ENCODE assay signal across 8 cellular contexts in the genomic region with DNA sequence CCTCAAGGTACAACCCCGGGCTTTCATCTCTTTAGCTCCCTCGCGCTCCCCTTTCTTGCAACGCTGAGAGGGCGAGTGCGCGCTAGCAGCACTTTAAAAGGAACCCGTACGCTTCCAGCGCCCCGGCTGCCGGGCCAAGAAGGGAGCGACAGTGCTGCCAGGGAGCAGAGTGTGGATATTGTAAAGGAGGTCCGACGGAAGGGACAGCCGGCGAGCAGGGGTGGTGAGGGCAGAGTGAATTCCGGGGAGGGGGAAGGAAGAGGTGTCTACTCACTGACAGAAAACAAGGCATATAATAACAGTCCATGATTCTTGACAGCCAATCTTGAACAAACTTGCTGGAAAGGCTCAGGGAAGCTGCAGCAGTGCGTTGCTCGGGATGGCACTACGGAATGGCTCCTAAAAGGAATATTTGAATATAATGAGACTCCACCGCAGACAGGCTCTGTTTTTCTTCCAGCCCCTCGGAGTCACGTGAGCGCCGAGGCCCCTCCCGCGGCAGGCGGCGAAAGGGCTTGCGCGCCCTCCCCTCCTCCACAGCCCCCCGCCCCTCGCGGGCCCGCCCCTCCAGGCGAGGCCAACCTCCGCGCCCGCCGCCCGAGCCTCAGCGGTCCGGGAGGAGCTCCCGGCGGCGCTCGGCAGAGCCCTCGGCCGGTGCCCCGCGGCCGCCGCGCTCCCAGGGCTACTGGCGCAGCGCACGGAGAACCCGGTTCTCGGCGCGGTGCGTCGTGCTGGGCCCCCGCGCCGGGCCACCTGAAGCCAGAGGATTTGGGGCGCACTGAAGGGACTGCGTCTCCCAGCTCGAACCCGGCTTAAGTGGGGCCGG. TPM values are rescaled to one million over a fixed set of nuclear protein-coding genes. Genes with fewer than 3 reads are reported as not detected.
A peak's percentile ranks its signal among the peaks of the same experiment; 100 is the strongest.
DNase-seq lines count a peak whose midpoint lies in the region; ATAC-seq, FAIRE-seq and TF ChIP-seq lines count a peak whose summit lies in the region.

No MANE protein-coding gene starts in this region.

- no peaks in the 10 kb centered on the region for H3K79me2 ChIP-seq in OCI-LY7 (ENCODE audit: insufficient read depth, low read depth, low read length)

- CTCF ChIA-PET in A673 (lab: Charles Lee) (no interaction called here), OCI-LY7 (lab: Charles Lee; ENCODE audit: unreplicated experiment) (interaction anchor here (0.7 kb wide), 1 partner anchor 185 kb away, joined by 4 read pairs; no protein-coding TSS in a partner anchor)

- H3K4me3 ChIP-seq in A673 (ENCODE audit: low read depth, low read length, poor library complexity, severe bottlenecking) (peak overlapping the region; percentile 44), GM12864 (ENCODE audit: low read depth, low read length) (peak overlapping the region; percentile 48), bronchial epithelial cell (ENCODE audit: low read depth, low read length) (peak overlapping the region; percentile 55), iPS-20b (ENCODE audit: low read length) (peak overlapping the region; percentile 94), retinal pigment epithelial cell (ENCODE audit: low read length) (peak overlapping the region; percentile 99), OCI-LY7 (ENCODE audit: low read depth, low read length, poor library complexity, severe bottlenecking) (no peak overlapping the region)

- H3K4me1 ChIP-seq in A673 (ENCODE audit: insufficient read depth, low read length, poor library complexity, severe bottlenecking) (peaks cover 9% of the 10 kb centered on the region), iPS-20b (ENCODE audit: insufficient read depth, low read length) (peaks cover 20% of the 10 kb centered on the region; the same call in 1 of the 2 replicates), OCI-LY7 (ENCODE audit: insufficient read depth, low read length, poor library complexity, severe bottlenecking) (no peaks in the 10 kb centered on the region)

- no peak for ATAC-seq in HG02870 (IDR thresholded peaks at IDR 0.05; ENCODE audit: unreplicated experiment)

- no peaks in the 10 kb centered on the region for H3K36me3 ChIP-seq in A673 (ENCODE audit: insufficient read depth, low read length, poor library complexity, severe bottlenecking)
- no peaks in the 10 kb centered on the region for H3K36me3 ChIP-seq in bronchial epithelial cell (ENCODE audit: control insufficient read depth, insufficient read depth, low read length)
- H3K36me3 ChIP-seq in iPS-20b (ENCODE audit: insufficient read depth, low read depth, low read length): peaks cover 19% of the 10 kb centered on the region; the same call in 1 of the 2 replicates
- no peaks in the 10 kb centered on the region for H3K36me3 ChIP-seq in OCI-LY7 (ENCODE audit: insufficient read depth, low read length)

- no peak for FAIRE-seq in bronchial epithelial cell (lab: Jason Lieb, UNC)

- DNase-seq in A673 (ENCODE audit: low spot score) (peak; percentile 67), GM12864 (ENCODE audit: low read depth) (no peak), NCI-H526 treated with DMSO at 0.1 percent for 48 hours (lab: John Stamatoyannopoulos, UW) (peak; percentile 59), bronchial epithelial cell (ENCODE audit: low read depth) (peak; percentile 52), retinal pigment epithelial cell (ENCODE audit: low read depth) (no peak), OCI-LY7 (ENCODE audit: low spot score) (no peak)

- BruUV-seq in A673 (replicated peaks; lab: Mats Ljungman, UMichigan) (no TSS peak), OCI-LY7 (replicated peaks; lab: Mats Ljungman, UMichigan) (no TSS peak)

- intact Hi-C loops in A673 (cut with micrococcal nuclease; ENCODE audit: unreplicated experiment) (loop anchor here (5.0 kb wide), 1 partner anchor 224 kb away; no protein-coding TSS in a partner anchor), OCI-LY7 (cut with micrococcal nuclease; ENCODE audit: unreplicated experiment) (no loop called here)

- no peaks in the 10 kb centered on the region for H3K9me3 ChIP-seq in A673 (ENCODE audit: low read depth, low read length, poor library complexity, severe bottlenecking)
- no peaks in the 10 kb centered on the region for H3K9me3 ChIP-seq in iPS-20b (ENCODE audit: insufficient read depth, low read depth, low read length)
- H3K9me3 ChIP-seq in OCI-LY7 (ENCODE audit: low read length): no peaks in the 10 kb centered on the region

- no peaks in the 10 kb centered on the region for H4K20me1 ChIP-seq in OCI-LY7 (ENCODE audit: insufficient read depth, low read length)

- no peak for TF ChIP-seq CTCF in A673 (conservative IDR thresholded peaks at IDR 0.05; ENCODE audit: low read depth, low read length)
- TF ChIP-seq CTCF in GM12864 (IDR thresholded peaks at IDR 0.05; ENCODE audit: low read depth, low read length, missing control alignments): no peak
- no peak for TF ChIP-seq CTCF in bronchial epithelial cell (IDR thresholded peaks at IDR 0.05; ENCODE audit: insufficient read depth, low read length, severe bottlenecking)
- no peak for TF ChIP-seq CTCF in retinal pigment epithelial cell (conservative IDR thresholded peaks at IDR 0.05; ENCODE audit: low read depth, low read length)
- no peak for TF ChIP-seq CTCF in OCI-LY7 (conservative IDR thresholded peaks at IDR 0.05; ENCODE audit: low read length)

- peak overlapping the region; percentile 62; the same call in 1 of the 2 replicates for H3K9ac ChIP-seq in iPS-20b (ENCODE audit: low read depth, low read length)

- no peak overlapping the region for H2AFZ ChIP-seq in OCI-LY7 (ENCODE audit: low read length)

- H3K27ac ChIP-seq in A673 (ENCODE audit: low read depth, low read length, poor library complexity, severe bottlenecking): no peak overlapping the region
- H3K27ac ChIP-seq in iPS-20b (ENCODE audit: low read length): no peak overlapping the region
- no peak overlapping the region for H3K27ac ChIP-seq in OCI-LY7 (ENCODE audit: low read depth, low read length, poor library complexity, severe bottlenecking)

- POLR2A ChIA-PET in A673 (lab: Charles Lee; ENCODE audit: low non-redundant PET) (no interaction called here), OCI-LY7 (lab: Charles Lee) (no interaction called here)

- H3K4me2 ChIP-seq in OCI-LY7 (ENCODE audit: low read length): no peak overlapping the region

- peaks cover 100% of the 10 kb centered on the region for H3K27me3 ChIP-seq in A673 (replicated peaks; ENCODE audit: insufficient read depth, low read depth, low read length, poor library complexity)
- H3K27me3 ChIP-seq in bronchial epithelial cell (ENCODE audit: control insufficient read depth, insufficient read depth, low read length): peaks cover 9% of the 10 kb centered on the region
- H3K27me3 ChIP-seq in iPS-20b (ENCODE audit: insufficient read depth, low read length): peaks cover 97% of the 10 kb centered on the region

- no peaks in the 10 kb centered on the region for H3K9me2 ChIP-seq in OCI-LY7 (ENCODE audit: insufficient read depth, low read length)

RNA-seq across cellular contexts. Expression of gene BMP4, which starts 3.4 kb away (rescaled TPM):
- total RNA-seq in A673 (2021) (not detected in 2 replicates), bronchial epithelial cell (0.13 and 0.53 TPM in 2 replicates), OCI-LY7 (2022) (not detected in 2 replicates)
- total RNA-seq in OCI-LY7 (2014; rRNA removed; shearing (Covaris generic)): not detected in 2 replicates

Comparison
In these comparisons a context has a peak if more than half of its experiments do, and no peak if none do; other contexts are left out.
1. DNase-seq: peak in A673 (single experiment), NCI-H526 treated with DMSO at 0.1 percent for 48 hours (single experiment) and bronchial epithelial cell (single experiment); none in GM12864 (single experiment), retinal pigment epithelial cell (single experiment) and OCI-LY7 (single experiment).